In genomic region chr3:10993729-10994065, GRCh38 we compare ENCODE assay signal across 1 cellular context.
A peak's percentile ranks its signal among the peaks of the same experiment; 100 is the strongest.
TF ChIP-seq lines count a peak whose summit lies in the region.

No MANE protein-coding gene starts in this region.

TF ChIP-seq in H1, 55 proteins besides CTCF, POLR2A, EP300 and RAD21:
- TF ChIP-seq FOSL1 (IDR thresholded peaks at IDR 0.05; ENCODE audit: insufficient read depth, low read depth, low read length) (no peak), NRF1 (IDR thresholded peaks at IDR 0.05; ENCODE audit: low read depth, low read length) (no peak), EZH2 (IDR thresholded peaks at IDR 0.05; ENCODE audit: low read depth, low read length, severe bottlenecking) (peak; percentile 36), CEBPB (IDR thresholded peaks at IDR 0.05; ENCODE audit: low read depth, low read length) (no peak), CHD2 (IDR thresholded peaks at IDR 0.05; ENCODE audit: low read length) (no peak)
TF ChIP-seq in H1: peak in this region for 1.
